ENCODE assay signal across 1 cellular context in the genomic region with DNA sequence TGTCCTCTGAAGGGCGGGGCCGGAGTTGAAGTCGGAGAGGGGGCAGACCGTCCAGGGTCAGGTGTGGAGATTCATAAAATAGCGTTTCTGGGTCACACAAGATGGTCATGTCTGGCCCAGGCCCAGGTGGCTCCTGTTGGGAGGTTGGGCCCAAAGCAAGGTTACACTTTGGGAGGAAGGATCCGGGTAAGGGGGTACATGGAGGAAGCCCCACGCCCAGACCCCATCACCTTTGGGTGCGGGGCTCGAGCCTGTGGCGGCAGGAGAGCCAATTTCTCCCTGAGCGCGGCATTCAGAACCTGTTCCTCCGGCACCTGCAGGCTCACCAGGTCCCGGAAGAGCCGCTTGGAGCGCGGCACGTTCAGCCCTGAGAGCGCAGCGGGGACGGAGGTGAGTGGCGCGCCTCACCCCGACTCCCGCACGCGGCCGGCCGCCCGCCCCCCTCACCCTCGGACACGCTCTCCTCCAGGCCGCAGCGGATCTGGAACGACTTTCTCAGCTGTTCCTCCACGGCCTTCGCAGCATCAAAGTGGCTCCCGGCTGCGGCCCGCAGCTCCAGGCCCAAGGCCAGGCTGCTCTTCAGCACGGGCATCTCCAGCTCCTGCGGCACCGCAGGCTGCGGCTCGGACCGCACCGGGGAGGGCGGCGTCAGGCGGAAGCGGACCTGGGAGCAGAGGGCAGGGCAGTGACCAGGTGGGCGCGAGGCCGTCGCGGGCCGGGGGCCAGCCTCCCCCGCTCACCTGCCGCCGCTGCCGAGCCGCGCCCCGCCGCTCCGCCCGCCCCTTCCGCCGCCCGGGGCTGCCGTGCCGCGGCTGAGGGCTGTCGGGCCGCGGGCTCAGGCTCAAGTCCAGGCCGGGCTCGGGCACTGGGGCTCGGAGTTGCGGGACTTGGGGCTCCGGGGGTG.
TF ChIP-seq lines count a peak whose summit lies in the region.

No MANE protein-coding gene starts in this region.

TF ChIP-seq in H1, 55 proteins besides CTCF, POLR2A, EP300 and RAD21:
- TF ChIP-seq, protein P1, sequence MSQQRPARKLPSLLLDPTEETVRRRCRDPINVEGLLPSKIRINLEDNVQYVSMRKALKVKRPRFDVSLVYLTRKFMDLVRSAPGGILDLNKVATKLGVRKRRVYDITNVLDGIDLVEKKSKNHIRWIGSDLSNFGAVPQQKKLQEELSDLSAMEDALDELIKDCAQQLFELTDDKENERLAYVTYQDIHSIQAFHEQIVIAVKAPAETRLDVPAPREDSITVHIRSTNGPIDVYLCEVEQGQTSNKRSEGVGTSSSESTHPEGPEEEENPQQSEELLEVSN (IDR thresholded peaks at IDR 0.05): 0 out of 2 replicates have a peak, but pooled peaks have one; percentile 25
- TF ChIP-seq SP1 (IDR thresholded peaks at IDR 0.05; ENCODE audit: low read depth, low read length): no peak
- TF ChIP-seq FOSL1 (IDR thresholded peaks at IDR 0.05; ENCODE audit: insufficient read depth, low read depth, low read length): no peak
- TF ChIP-seq SIN3A (conservative IDR thresholded peaks at IDR 0.05 in 1 of 2, IDR thresholded peaks at IDR 0.05 in 1 of 2; ENCODE audit: low read depth in 1 of 2, low read length in 2 of 2): 0 out of 4 replicates have a peak, but pooled peaks of 1 of the 2 experiments have one; percentile 11
- TF ChIP-seq GABPA (IDR thresholded peaks at IDR 0.05; ENCODE audit: borderline replicate concordance, insufficient read depth, low read length): no peak
- peak; percentile 46 for TF ChIP-seq ASH2L (IDR thresholded peaks at IDR 0.05; ENCODE audit: low read length)
- TF ChIP-seq HDAC2 (IDR thresholded peaks at IDR 0.05; ENCODE audit: borderline replicate concordance in 1 of 2, low read depth in 2 of 2, low read length in 2 of 2): 0 out of 4 replicates have a peak, but pooled peaks of 1 of the 2 experiments have one; percentile 19
- peak; percentile 54 for TF ChIP-seq KDM4A (IDR thresholded peaks at IDR 0.05; ENCODE audit: low read depth, low read length, severe bottlenecking)
- TF ChIP-seq POU5F1 (IDR thresholded peaks at IDR 0.05; ENCODE audit: low read depth, low read length): no peak
- TF ChIP-seq, protein P2, sequence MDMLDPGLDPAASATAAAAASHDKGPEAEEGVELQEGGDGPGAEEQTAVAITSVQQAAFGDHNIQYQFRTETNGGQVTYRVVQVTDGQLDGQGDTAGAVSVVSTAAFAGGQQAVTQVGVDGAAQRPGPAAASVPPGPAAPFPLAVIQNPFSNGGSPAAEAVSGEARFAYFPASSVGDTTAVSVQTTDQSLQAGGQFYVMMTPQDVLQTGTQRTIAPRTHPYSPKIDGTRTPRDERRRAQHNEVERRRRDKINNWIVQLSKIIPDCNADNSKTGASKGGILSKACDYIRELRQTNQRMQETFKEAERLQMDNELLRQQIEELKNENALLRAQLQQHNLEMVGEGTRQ (IDR thresholded peaks at IDR 0.05; ENCODE audit: low read length): no peak
- TF ChIP-seq, protein P3, sequence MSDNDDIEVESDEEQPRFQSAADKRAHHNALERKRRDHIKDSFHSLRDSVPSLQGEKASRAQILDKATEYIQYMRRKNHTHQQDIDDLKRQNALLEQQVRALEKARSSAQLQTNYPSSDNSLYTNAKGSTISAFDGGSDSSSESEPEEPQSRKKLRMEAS (IDR thresholded peaks at IDR 0.05): peak; percentile 57; the same call in 1 of the 2 replicates
- no peak for TF ChIP-seq GTF2F1 (IDR thresholded peaks at IDR 0.05; ENCODE audit: borderline replicate concordance, low read depth, low read length)
- TF ChIP-seq POLR2AphosphoS5 (IDR thresholded peaks at IDR 0.05; ENCODE audit: low read depth, low read length): peak; percentile 50
- TF ChIP-seq SP4 (IDR thresholded peaks at IDR 0.05; ENCODE audit: low read length): no peak
- no peak for TF ChIP-seq CEBPB (IDR thresholded peaks at IDR 0.05; ENCODE audit: low read depth, low read length)
- peak; percentile 57; the same call in 1 of the 2 replicates for TF ChIP-seq RBBP5 (IDR thresholded peaks at IDR 0.05; ENCODE audit: borderline replicate concordance, low read depth, low read length)
- TF ChIP-seq CHD1 (IDR thresholded peaks at IDR 0.05; ENCODE audit: low read depth, low read length): no peak
